ENCODE assay signal across 5 cellular contexts in genomic region chr3:137100326-137100725, GRCh38.
TF ChIP-seq lines count a peak whose summit lies in the region.

No MANE protein-coding gene starts in this region.

TF ChIP-seq in SK-N-SH treated with all-trans-retinoic acid at 6 μM for 48 hours, 23 proteins besides CTCF, POLR2A, EP300 and RAD21:
- no peak for TF ChIP-seq ZNF70 (CRISPR knock-in tag; IDR thresholded peaks at IDR 0.05)
- TF ChIP-seq SNAI2 (CRISPR knock-in tag; IDR thresholded peaks at IDR 0.05), result no peak
- no peak for TF ChIP-seq GLIS3 (CRISPR knock-in tag; IDR thresholded peaks at IDR 0.05)
- no peak for TF ChIP-seq ISL1 (CRISPR knock-in tag; IDR thresholded peaks at IDR 0.05)
- no peak for TF ChIP-seq ZNF565 (CRISPR knock-in tag; conservative IDR thresholded peaks at IDR 0.05; ENCODE audit: low read depth)
- TF ChIP-seq ZNF8 (CRISPR knock-in tag; IDR thresholded peaks at IDR 0.05), result peak; percentile 76; the same call in 1 of the 2 replicates
TF ChIP-seq in SK-N-SH treated with all-trans-retinoic acid at 6 μM for 48 hours: peak in this region for 1.

TF ChIP-seq in SK-N-SH, 30 proteins besides CTCF, POLR2A, EP300 and RAD21 (continues in another document):
- TF ChIP-seq RCOR1 (IDR thresholded peaks at IDR 0.05; ENCODE audit: low read length) (no peak), MEF2A (IDR thresholded peaks at IDR 0.05; ENCODE audit: borderline replicate concordance, low read depth) (no peak), MXI1 (IDR thresholded peaks at IDR 0.05; ENCODE audit: low read depth, low read length) (no peak), RXRA (IDR thresholded peaks at IDR 0.05; ENCODE audit: borderline replicate concordance, low read depth) (no peak), NRF1 (IDR thresholded peaks at IDR 0.05; ENCODE audit: low read depth, low read length) (no peak), RFX5 (IDR thresholded peaks at IDR 0.05; ENCODE audit: low read length) (no peak), USF2 (IDR thresholded peaks at IDR 0.05; ENCODE audit: borderline replicate concordance, low read depth, low read length) (no peak), EZH2phosphoT487 (IDR thresholded peaks at IDR 0.05; ENCODE audit: borderline replicate concordance, low read depth) (no peak), IRF3 (IDR thresholded peaks at IDR 0.05; ENCODE audit: low read depth, low read length) (no peak), ZBTB33 (IDR thresholded peaks at IDR 0.05; ENCODE audit: borderline replicate concordance, low read depth) (no peak), FOSL2 (IDR thresholded peaks at IDR 0.05; ENCODE audit: borderline replicate concordance, low read depth) (no peak), CHD2 (IDR thresholded peaks at IDR 0.05; ENCODE audit: low read length, partially characterized antibody) (no peak)

TF ChIP-seq in HEK293, 187 proteins besides CTCF, POLR2A, EP300 and RAD21:
- TF ChIP-seq EGR2 (tag by site-specific recombination; IDR thresholded peaks at IDR 0.05; ENCODE audit: low read depth) (no peak), ZNF146 (tag by site-specific recombination; IDR thresholded peaks at IDR 0.05) (peak; percentile 60)

TF ChIP-seq in K562, 482 proteins besides CTCF, POLR2A, EP300 and RAD21:
- no peak for TF ChIP-seq RBM39 (optimal IDR thresholded peaks at IDR 0.05; ENCODE audit: low read depth, low read length)
- peak; percentile 73 for TF ChIP-seq RBM25 (IDR thresholded peaks at IDR 0.05; ENCODE audit: low read depth, low read length, severe bottlenecking)
- no peak for TF ChIP-seq ZNF263 (CRISPR knock-in tag; IDR thresholded peaks at IDR 0.05; ENCODE audit: borderline replicate concordance)
- no peak for TF ChIP-seq LCOR (CRISPR knock-in tag; IDR thresholded peaks at IDR 0.05)
- peak; percentile 84 for TF ChIP-seq ZNF146 (CRISPR knock-in tag; IDR thresholded peaks at IDR 0.05; ENCODE audit: unreplicated experiment)
- no peak for TF ChIP-seq CHD7 (IDR thresholded peaks at IDR 0.05; ENCODE audit: low read depth, low read length)
- TF ChIP-seq ARID3B (CRISPR knock-in tag; IDR thresholded peaks at IDR 0.05; ENCODE audit: borderline replicate concordance), result no peak

TF ChIP-seq in H1, 55 proteins besides CTCF, POLR2A, EP300 and RAD21:
- TF ChIP-seq MAX (IDR thresholded peaks at IDR 0.05) (no peak), KDM1A (IDR thresholded peaks at IDR 0.05; ENCODE audit: borderline replicate concordance, low read length) (peak; percentile 80; the same call in 1 of the 2 replicates), CBX8 (IDR thresholded peaks at IDR 0.05; ENCODE audit: borderline replicate concordance, low read depth, low read length) (no peak), CBX5 (IDR thresholded peaks at IDR 0.05; ENCODE audit: low read depth, low read length) (no peak), HDAC2 (IDR thresholded peaks at IDR 0.05; ENCODE audit: borderline replicate concordance in 1 of 2, low read depth in 2 of 2, low read length in 2 of 2) (peak in 1 of 2 experiments; percentile 68; a peak in 1 of 4 replicates), RBBP5 (IDR thresholded peaks at IDR 0.05; ENCODE audit: borderline replicate concordance, low read depth, low read length) (no peak), RXRA (IDR thresholded peaks at IDR 0.05; ENCODE audit: insufficient read depth, low read depth, low read length) (no peak), TAF7 (optimal IDR thresholded peaks at IDR 0.05; ENCODE audit: borderline replicate concordance, low read depth, low read length) (no peak), SP2 (IDR thresholded peaks at IDR 0.05; ENCODE audit: low read length) (no peak), ATF2 (IDR thresholded peaks at IDR 0.05; ENCODE audit: low read length) (no peak), JUN (IDR thresholded peaks at IDR 0.05; ENCODE audit: low read depth, low read length) (no peak), POU5F1 (IDR thresholded peaks at IDR 0.05; ENCODE audit: low read depth, low read length) (no peak)
